21 cellular contexts compared by ENCODE assay signal in genomic region chr15:37130356-37130755, GRCh38. TPM values are rescaled to one million over a fixed set of nuclear protein-coding genes. Genes with fewer than 3 reads are reported as not detected.
"Had no signal": no experiment of that assay in that cellular context is flagged by ENCODE, and none has a peak within 500 bp of the region (broad histone marks: within the 10 kb centered on the region; RNA-seq: fewer than 3 reads in every experiment).

No MANE protein-coding gene starts in this region.

- H3K4me3 ChIP-seq: coronary artery, hepatocyte, lung, right atrium auricular region, stomach, thoracic aorta, transverse colon had no signal

- H3K27me3 ChIP-seq: right atrium auricular region had no signal

- H3K36me3 ChIP-seq: neutrophil, right atrium auricular region, stomach, thoracic aorta, transverse colon had no signal

- H3K27ac Mint-ChIP-seq: naive thymus-derived CD4-positive, alpha-beta T cell had no signal

- H3K79me2 ChIP-seq: hepatocyte had no signal

- H3K27ac ChIP-seq: coronary artery, hepatocyte, neutrophil, right atrium auricular region, stomach, thoracic aorta, transverse colon had no signal

- H3K4me3 Mint-ChIP-seq: naive thymus-derived CD4-positive, alpha-beta T cell had no signal

- H3K36me3 Mint-ChIP-seq: naive thymus-derived CD4-positive, alpha-beta T cell had no signal

- H3K4me2 ChIP-seq: hepatocyte had no signal

- H2AFZ ChIP-seq: hepatocyte had no signal

- H3K4me1 ChIP-seq: right atrium auricular region had no signal

- H3K9me3 Mint-ChIP-seq: naive thymus-derived CD4-positive, alpha-beta T cell had no signal

- DNase-seq: effector CD4-positive, alpha-beta T cell; foreskin melanocyte; head of caudate nucleus; left colon; left ventricle myocardium superior; mesenchymal stem cell; naive thymus-derived CD4-positive, alpha-beta T cell; posterior cingulate gyrus; small intestine; stimulated activated CD4-positive, alpha-beta T cell treated with anti-CD3 and anti-CD28 coated beads, Interleukin-12 subunit alpha, Interleukin-12 subunit beta, amount 100 ng/mL, for 4 hours; stimulated activated naive CD4-positive, alpha-beta T cell; stomach; substantia nigra; transverse colon had no signal

- ATAC-seq: left colon; left ventricle myocardium superior; naive thymus-derived CD4-positive, alpha-beta T cell had no signal

- FAIRE-seq: small intestine, urothelium cell line had no signal

- H3K9me3 ChIP-seq: neutrophil, right atrium auricular region, stomach, thoracic aorta, transverse colon had no signal

RNA-seq across cellular contexts. Expression of gene MEIS2, which starts 30.0 kb away (rescaled TPM):
- polyA plus RNA-seq: naive thymus-derived CD4-positive, alpha-beta T cell had no signal
